Comparison of ENCODE assay signal across 8 cellular contexts in the genomic region with DNA sequence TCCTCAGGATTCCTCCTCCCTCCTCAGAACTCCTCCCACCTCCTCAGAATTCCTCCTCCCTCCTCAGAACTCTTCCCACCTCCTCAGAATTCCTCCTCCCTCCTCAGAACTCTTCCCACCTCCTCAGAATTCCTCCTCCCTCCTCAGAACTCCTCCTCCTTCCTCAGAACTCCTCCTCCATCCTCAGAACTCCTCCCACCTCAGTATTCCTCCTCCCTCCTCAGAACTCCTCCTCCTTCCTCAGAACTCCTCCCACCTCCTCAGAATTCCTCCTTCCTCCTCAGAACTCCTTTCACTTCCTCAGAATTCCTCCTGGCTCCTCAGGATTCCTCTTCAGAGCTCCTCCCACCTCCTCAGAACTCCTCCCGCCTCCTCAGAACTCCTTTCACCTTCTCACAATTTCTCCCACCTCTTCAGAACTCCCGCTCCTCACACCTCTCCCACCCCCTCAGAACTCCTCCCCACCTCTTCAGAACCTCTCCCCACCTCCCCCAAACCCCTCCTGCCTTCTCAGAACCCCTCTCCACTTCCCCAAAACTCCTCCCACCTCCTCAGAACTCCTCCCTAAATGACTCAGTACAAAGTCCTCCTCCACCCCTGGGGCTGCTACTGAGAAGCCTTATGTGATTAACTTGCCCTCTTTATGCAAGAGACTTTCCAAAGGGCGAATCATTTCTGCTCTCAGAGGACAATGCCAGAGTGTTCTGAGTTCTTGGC. TPM values are rescaled to one million over a fixed set of nuclear protein-coding genes. Genes with fewer than 3 reads are reported as not detected.
DNase-seq lines count a peak whose midpoint lies in the region; ATAC-seq, FAIRE-seq and TF ChIP-seq lines count a peak whose summit lies in the region.

No MANE protein-coding gene starts in this region.

- H3K23ac ChIP-seq in H9 (ENCODE audit: insufficient read length, low read depth, low read length) = no peak overlapping the region

- H3K9ac ChIP-seq in H9 (ENCODE audit: extremely low read depth, insufficient read length, low read length) (no peak overlapping the region), endothelial cell of umbilical vein (replicated peaks; ENCODE audit: extremely low read depth, insufficient read depth, low read length) (no peak overlapping the region)

- BruUV-seq in endothelial cell of umbilical vein (replicated peaks; lab: Mats Ljungman, UMichigan) = no TSS peak

- ATAC-seq in HG02571 (IDR thresholded peaks at IDR 0.05; ENCODE audit: unreplicated experiment) = no peak

- no peak overlapping the region for H3K4ac ChIP-seq in H9 (ENCODE audit: low read depth, low read length)

- POLR2A ChIA-PET in endothelial cell of umbilical vein (lab: Charles Lee) = no interaction called here

- H3K9me3 Mint-ChIP-seq in H9 = peaks cover 0 to 5% of the 10 kb centered on the region in 2 experiments; a peak in 3 of 5 replicates

- dilution Hi-C loops in endothelial cell of umbilical vein (cut with MboI; ENCODE audit: extremely low pct_ligation_motif_present, low sequenced_read_pairs) = no loop called here

- DNase-seq in H9 (peak; percentile 73), RCC 7860 (ENCODE audit: low spot score) (peak; percentile 72), endothelial cell of umbilical vein (ENCODE audit: low read depth, low spot score) (no peak), NCI-H2227 treated with DMSO at 0.1 percent for 48 hours (lab: John Stamatoyannopoulos, UW) (no peak), thyroid gland (no peak), activated gamma-delta T cell treated with Interleukin-2 at 50 U/mL for 16 hours (no peak)

- no peak overlapping the region for H4K5ac ChIP-seq in H9 (ENCODE audit: insufficient read length, low read depth, low read length)

- H3K27ac ChIP-seq in H9 (ENCODE audit: insufficient read length, low read depth, low read length) (no peak overlapping the region), endothelial cell of umbilical vein (ENCODE audit: insufficient read depth, low read depth, low read length) (no peak overlapping the region), skin epidermis (peak overlapping the region in 13 of 21 experiments; percentile 4 to 73 (median 46)), thyroid gland (no peak overlapping the region)

- H3K4me3 ChIP-seq in endothelial cell of umbilical vein (replicated peaks in 1 of 3; ENCODE audit: insufficient read depth in 1 of 3, low read depth in 1 of 3, low read length in 3 of 3) = no peak overlapping the region
- H3K4me3 ChIP-seq in skin epidermis = no peak overlapping the region
- H3K4me3 ChIP-seq in thyroid gland (replicated peaks in 1 of 3) = no peak overlapping the region

- no peaks in the 10 kb centered on the region for H3K27me3 ChIP-seq in H9 (ENCODE audit: insufficient read depth, low read length)
- no peaks in the 10 kb centered on the region for H3K27me3 ChIP-seq in endothelial cell of umbilical vein (ENCODE audit: control insufficient read depth in 2 of 2, insufficient read depth in 2 of 2, low read length in 2 of 2)
- H3K27me3 ChIP-seq in thyroid gland = no peaks in the 10 kb centered on the region

- no peak overlapping the region for H2AK5ac ChIP-seq in H9 (ENCODE audit: insufficient read length, low read length)

- H3K9me3 ChIP-seq in H9 (ENCODE audit: control insufficient read depth, low read depth, low read length) (no peaks in the 10 kb centered on the region), endothelial cell of umbilical vein (replicated peaks; ENCODE audit: control insufficient read depth, insufficient read depth, low read length) (no peaks in the 10 kb centered on the region), thyroid gland (no peaks in the 10 kb centered on the region)

- H3K4me1 ChIP-seq in H9 (ENCODE audit: insufficient read depth, low read length) = peaks cover 9% of the 10 kb centered on the region; the same call in 1 of the 2 replicates
- no peaks in the 10 kb centered on the region for H3K4me1 ChIP-seq in endothelial cell of umbilical vein (ENCODE audit: control insufficient read depth, extremely low read depth, insufficient read depth, low read length)
- no peaks in the 10 kb centered on the region for H3K4me1 ChIP-seq in thyroid gland

- no peak for TF ChIP-seq POLR2A in endothelial cell of umbilical vein (IDR thresholded peaks at IDR 0.05; ENCODE audit: low read depth, low read length)
- TF ChIP-seq POLR2A in thyroid gland (IDR thresholded peaks at IDR 0.05) = no peak

- TF ChIP-seq CTCF in H9 (conservative IDR thresholded peaks at IDR 0.05) (no peak), endothelial cell of umbilical vein (IDR thresholded peaks at IDR 0.05; ENCODE audit: extremely low read depth in 1 of 2, insufficient read depth in 1 of 2, low read depth in 1 of 2, low read length in 2 of 2) (no peak), thyroid gland (IDR thresholded peaks at IDR 0.05) (no peak)

- H3K4me1 Mint-ChIP-seq in H9 = peaks cover 19 to 26% of the 10 kb centered on the region in 2 experiments

- no peak overlapping the region for H2BK20ac ChIP-seq in H9 (ENCODE audit: low read depth, low read length, poor library complexity, severe bottlenecking)

- H2AFZ ChIP-seq in H9 (ENCODE audit: low read length) (no peak overlapping the region), endothelial cell of umbilical vein (ENCODE audit: low read depth, low read length) (peak overlapping the region; percentile 27)

- H2BK5ac ChIP-seq in H9 (ENCODE audit: insufficient read length, low read length) = no peak overlapping the region

- WGBS in H9 (ENCODE audit: extremely low coverage, insufficient read length, low lambda C conversion rate) = no CpG with 5 or more reads among the region's 3 CpGs
- WGBS in thyroid gland, 2 donors = 54 to 55% methylated on average over 3 of the region's 3 CpGs

- no peak overlapping the region for H3K18ac ChIP-seq in H9 (ENCODE audit: insufficient read length, low read depth, low read length)

- no peak overlapping the region for H3K4me2 ChIP-seq in H9 (ENCODE audit: insufficient read depth, insufficient read length, low read length)
- H3K4me2 ChIP-seq in endothelial cell of umbilical vein (ENCODE audit: insufficient read depth, low read length) = no peak overlapping the region

- H3K4me3 Mint-ChIP-seq in H9 = peak overlapping the region in 1 of 2 experiments; percentile 28; a peak in 1 of 5 replicates

- H3K14ac ChIP-seq in H9 (ENCODE audit: insufficient read depth, low read length) = no peak overlapping the region

- no peaks in the 10 kb centered on the region for H3K27me3 Mint-ChIP-seq in H9 (ENCODE audit: low read depth)

- H4K8ac ChIP-seq in H9 (replicated peaks; ENCODE audit: insufficient read length, low read depth, low read length) = no peak overlapping the region

- no peaks in the 10 kb centered on the region for H4K20me1 ChIP-seq in H9 (ENCODE audit: control insufficient read depth, insufficient read depth, insufficient read length)
- H4K20me1 ChIP-seq in endothelial cell of umbilical vein (replicated peaks; ENCODE audit: control insufficient read depth, extremely low read depth, insufficient read depth, low read length) = no peaks in the 10 kb centered on the region

- no peaks in the 10 kb centered on the region for H3K36me3 ChIP-seq in endothelial cell of umbilical vein (ENCODE audit: control insufficient read depth in 2 of 2, extremely low read depth in 1 of 2, insufficient read depth in 2 of 2, low read length in 2 of 2)
- H3K36me3 ChIP-seq in thyroid gland = no peaks in the 10 kb centered on the region

- peak overlapping the region; percentile 73 to 80 (median 76); a peak in 6 of 7 replicates for H3K27ac Mint-ChIP-seq in H9

- H3K23me2 ChIP-seq in H9 (ENCODE audit: insufficient read length, low read depth, low read length, poor library complexity, severe bottlenecking) = no peaks in the 10 kb centered on the region

- H2BK120ac ChIP-seq in H9 (ENCODE audit: low read depth, low read length, poor library complexity, severe bottlenecking) = no peak overlapping the region

- peak; percentile 87 for FAIRE-seq in RCC 7860 (lab: Jason Lieb, UNC)
- FAIRE-seq in endothelial cell of umbilical vein (lab: Jason Lieb, UNC) = peak; percentile 54

- no peak overlapping the region for H4K91ac ChIP-seq in H9 (ENCODE audit: insufficient read length, low read depth, low read length)

- H3K79me2 ChIP-seq in H9 (ENCODE audit: insufficient read depth, low read length) = no peaks in the 10 kb centered on the region
- H3K79me2 ChIP-seq in endothelial cell of umbilical vein (ENCODE audit: control insufficient read depth, insufficient read depth, low read length) = no peaks in the 10 kb centered on the region

- H2BK15ac ChIP-seq in H9 (ENCODE audit: low read depth, low read length) = no peak overlapping the region

- H3T11ph ChIP-seq in H9 (ENCODE audit: low read length) = no peak overlapping the region

- H3K56ac ChIP-seq in H9 (ENCODE audit: insufficient read length, low read depth, low read length) = no peak overlapping the region

- peaks cover 8 to 28% (median 22%) of the 10 kb centered on the region in 3 experiments for H3K36me3 Mint-ChIP-seq in H9 (ENCODE audit: insufficient read depth in 1 of 3, low read depth in 3 of 3)

- no peaks in the 10 kb centered on the region for H3K79me1 ChIP-seq in H9 (ENCODE audit: insufficient read depth, low read depth, low read length, poor library complexity, severe bottlenecking)

- CTCF ChIA-PET in endothelial cell of umbilical vein (lab: Charles Lee) = no interaction called here

- no peak overlapping the region for H2BK12ac ChIP-seq in H9 (ENCODE audit: insufficient read length, low read depth, low read length)

- intact Hi-C loops in endothelial cell of umbilical vein (cut with micrococcal nuclease) = loop anchor here (1.0 kb wide), 1 partner anchor 36 kb away; no protein-coding TSS in a partner anchor
- intact Hi-C loops in thyroid gland (cut with DNase I) = no loop called here

- no peaks in the 10 kb centered on the region for H3K9me1 ChIP-seq in endothelial cell of umbilical vein (replicated peaks; ENCODE audit: control insufficient read depth, extremely low read depth, insufficient read depth, low read length)

TF ChIP-seq in endothelial cell of umbilical vein, 7 proteins besides CTCF, POLR2A, EP300 and RAD21 (continues in another document):
- TF ChIP-seq FOS (IDR thresholded peaks at IDR 0.05; ENCODE audit: borderline replicate concordance, insufficient read depth, low read length) = no peak
- TF ChIP-seq, protein P1, sequence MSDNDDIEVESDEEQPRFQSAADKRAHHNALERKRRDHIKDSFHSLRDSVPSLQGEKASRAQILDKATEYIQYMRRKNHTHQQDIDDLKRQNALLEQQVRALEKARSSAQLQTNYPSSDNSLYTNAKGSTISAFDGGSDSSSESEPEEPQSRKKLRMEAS (IDR thresholded peaks at IDR 0.05; ENCODE audit: insufficient read depth, insufficient read length) = no peak

RNA-seq across cellular contexts. Expression of gene SLC46A2, which starts 23.2 kb away (rescaled TPM):
- total RNA-seq in H9 (2021) (not detected in 2 replicates), endothelial cell of umbilical vein (not detected in 2 replicates), thyroid gland (under 1 TPM in 1 of 4 donors, not detected in 3; 0.27 TPM)
- polyA plus RNA-seq in endothelial cell of umbilical vein = not detected in 2 replicates
- polyA plus RNA-seq in endothelial cell of umbilical vein (2011; cell fraction: cytosol; rRNA removed) = not detected in 2 replicates
- polyA plus RNA-seq in endothelial cell of umbilical vein (2011; cell fraction: nucleus; rRNA removed) = not detected in 2 replicates
- polyA plus RNA-seq in endothelial cell of umbilical vein (2012) = 0.10 TPM in 1 of 2 replicates, not detected in the other
- polyA minus RNA-seq in endothelial cell of umbilical vein = not detected in 2 replicates
- not detected for polyA minus RNA-seq in endothelial cell of umbilical vein (2011; cell fraction: cytosol; rRNA and poly(A)+ RNA removed)
- not detected in 2 replicates for polyA minus RNA-seq in endothelial cell of umbilical vein (2011; cell fraction: nucleus; rRNA and poly(A)+ RNA removed)

Comparison
In these comparisons a context has a peak if more than half of its experiments do, and no peak if none do; other contexts are left out.
1. DNase-seq: peak in H9 (single experiment) and RCC 7860 (single experiment); none in endothelial cell of umbilical vein (single experiment), NCI-H2227 treated with DMSO at 0.1 percent for 48 hours (single experiment), thyroid gland (0 of 2) and activated gamma-delta T cell treated with Interleukin-2 at 50 U/mL for 16 hours (single experiment).
2. H3K27ac ChIP-seq: peak in skin epidermis (13 of 21); none in H9 (single experiment), endothelial cell of umbilical vein (single experiment) and thyroid gland (0 of 3).